ENCODE assay signal across 10 cellular contexts in genomic region chr11:133821776-133822175, GRCh38. TPM values are rescaled to one million over a fixed set of nuclear protein-coding genes. Genes with fewer than 3 reads are reported as not detected.
DNase-seq lines count a peak whose midpoint lies in the region; ATAC-seq, FAIRE-seq and TF ChIP-seq lines count a peak whose summit lies in the region.
"Had no signal": no experiment of that assay in that cellular context is flagged by ENCODE, and none has a peak within 500 bp of the region (broad histone marks: within the 10 kb centered on the region; RNA-seq: fewer than 3 reads in every experiment).

No MANE protein-coding gene starts in this region.

- no peak overlapping the region for H3K27ac Mint-ChIP-seq in GM23338
- H3K27ac Mint-ChIP-seq in activated CD8-positive, alpha-beta T cell treated with anti-CD3 and anti-CD28 coated beads for 36 hours: no peak overlapping the region

- H3K27ac ChIP-seq in GM23338 (ENCODE audit: low read depth): no peak overlapping the region
- H3K27ac ChIP-seq in thyroid gland: no peak overlapping the region
- H3K27ac ChIP-seq: BLaER1 treated with 17β-estradiol and CSF1 and Interleukin-3, amounts not matched to agents 10 nM and 100 nM had no signal

- 31 to 33% methylated on average over 8 of the region's 8 CpGs for WGBS in thyroid gland, 2 donors

- no peaks in the 10 kb centered on the region; the same call in 2 of the 3 replicates for H3K36me3 Mint-ChIP-seq in GM23338 (ENCODE audit: low read depth)
- H3K36me3 Mint-ChIP-seq in activated CD8-positive, alpha-beta T cell treated with anti-CD3 and anti-CD28 coated beads for 36 hours (ENCODE audit: low read depth): no peaks in the 10 kb centered on the region

- H3K27me3 ChIP-seq in GM23338 (ENCODE audit: insufficient read depth) (no peaks in the 10 kb centered on the region), thyroid gland (no peaks in the 10 kb centered on the region)
- H3K27me3 ChIP-seq: BLaER1 treated with 17β-estradiol and CSF1 and Interleukin-3, amounts not matched to agents 10 nM and 100 nM had no signal

- no peak overlapping the region for H3K4me3 Mint-ChIP-seq in GM23338
- no peak overlapping the region for H3K4me3 Mint-ChIP-seq in activated CD8-positive, alpha-beta T cell treated with anti-CD3 and anti-CD28 coated beads for 36 hours

- no peaks in the 10 kb centered on the region for H4K20me1 ChIP-seq in GM23338 (replicated peaks; ENCODE audit: insufficient read depth)
- H4K20me1 ChIP-seq: BLaER1 treated with 17β-estradiol and CSF1 and Interleukin-3, amounts not matched to agents 10 nM and 100 nM had no signal

- POLR2A ChIA-PET in activated CD8-positive, alpha-beta T cell treated with anti-CD3 and anti-CD28 coated beads for 36 hours (lab: Charles Lee): no interaction called here

- ATAC-seq in GM23338: peak; percentile 98
- no peak for ATAC-seq in activated CD8-positive, alpha-beta T cell treated with anti-CD3 and anti-CD28 coated beads for 36 hours

- CTCF ChIA-PET in activated CD8-positive, alpha-beta T cell treated with anti-CD3 and anti-CD28 coated beads for 36 hours (lab: Charles Lee): interaction anchor here (0.6 to 1.9 kb wide), 10 partner anchors 9 to 739 kb away, joined by 3 to 9 read pairs (median 4); no protein-coding TSS in a partner anchor

- H3K36me3 ChIP-seq in GM23338 (ENCODE audit: insufficient read depth): no peaks in the 10 kb centered on the region
- H3K36me3 ChIP-seq in thyroid gland: no peaks in the 10 kb centered on the region
- H3K36me3 ChIP-seq: BLaER1 treated with 17β-estradiol and CSF1 and Interleukin-3, amounts not matched to agents 10 nM and 100 nM had no signal

- no peaks in the 10 kb centered on the region for H3K9me3 Mint-ChIP-seq in GM23338
- H3K9me3 Mint-ChIP-seq in activated CD8-positive, alpha-beta T cell treated with anti-CD3 and anti-CD28 coated beads for 36 hours: no peaks in the 10 kb centered on the region

- H3F3A ChIP-seq in GM23338 (replicated peaks; ENCODE audit: low read depth): no peaks in the 10 kb centered on the region

- no peak overlapping the region for H3K4me2 ChIP-seq in GM23338
- H3K4me2 ChIP-seq: BLaER1 treated with 17β-estradiol and CSF1 and Interleukin-3, amounts not matched to agents 10 nM and 100 nM had no signal

- H3K9me3 ChIP-seq in thyroid gland: no peaks in the 10 kb centered on the region
- H3K9me3 ChIP-seq: BLaER1 treated with 17β-estradiol and CSF1 and Interleukin-3, amounts not matched to agents 10 nM and 100 nM had no signal

- intact Hi-C loops in activated CD8-positive, alpha-beta T cell treated with anti-CD3 and anti-CD28 coated beads for 36 hours (cut with micrococcal nuclease): no loop called here
- intact Hi-C loops in thyroid gland (cut with DNase I): no loop called here

- no peaks in the 10 kb centered on the region for H3K79me2 ChIP-seq in GM23338 (replicated peaks; ENCODE audit: insufficient read depth)

- DNase-seq in NCI-H2171 treated with DMSO at 0.1 percent for 48 hours (lab: John Stamatoyannopoulos, UW): peak; percentile 10
- no peak for DNase-seq in NCI-H2171 (lab: John Stamatoyannopoulos, UW)
- DNase-seq in GM23338 (ENCODE audit: low spot score): peak; percentile 93
- DNase-seq in NCI-H1092 (lab: John Stamatoyannopoulos, UW): peak; percentile 64
- peak; percentile 63 for DNase-seq in activated CD8-positive, alpha-beta T cell treated with anti-CD3 and anti-CD28 coated beads for 36 hours
- DNase-seq in hippocampal formation (lab: John Stamatoyannopoulos, UW): peak; percentile 44 to 47
- DNase-seq in thyroid gland: peak; percentile 22
- DNase-seq in RCC 7860 (ENCODE audit: low spot score): no peak

- no peaks in the 10 kb centered on the region for H3K9me2 ChIP-seq in GM23338 (ENCODE audit: insufficient read depth)

- 0 out of 3 replicates have a peak, but pooled peaks cover 2% of the 10 kb centered on the region for H3K4me1 Mint-ChIP-seq in GM23338
- H3K4me1 Mint-ChIP-seq in activated CD8-positive, alpha-beta T cell treated with anti-CD3 and anti-CD28 coated beads for 36 hours (ENCODE audit: low read depth): no peaks in the 10 kb centered on the region

- FAIRE-seq in RCC 7860 (lab: Jason Lieb, UNC): no peak

- no peak for TF ChIP-seq POLR2A in thyroid gland (IDR thresholded peaks at IDR 0.05)

- H3K4me1 ChIP-seq in GM23338 (ENCODE audit: insufficient read depth) (no peaks in the 10 kb centered on the region), thyroid gland (no peaks in the 10 kb centered on the region)

- H3K4me3 ChIP-seq in GM23338 (no peak overlapping the region), thyroid gland (replicated peaks in 1 of 3) (no peak overlapping the region)
- H3K4me3 ChIP-seq: BLaER1 treated with 17β-estradiol and CSF1 and Interleukin-3, amounts not matched to agents 10 nM and 100 nM had no signal

- peak; percentile 90 to 97 for TF ChIP-seq CTCF in GM23338 (conservative IDR thresholded peaks at IDR 0.05; ENCODE audit: low read depth in 2 of 2)
- peak; percentile 60 for TF ChIP-seq CTCF in activated CD8-positive, alpha-beta T cell treated with anti-CD3 and anti-CD28 coated beads for 36 hours (IDR thresholded peaks at IDR 0.05)
- peak in 2 of 6 experiments; percentile 10 to 43 for TF ChIP-seq CTCF in thyroid gland (IDR thresholded peaks at IDR 0.05)

- peak overlapping the region; percentile 28; the same call in 1 of the 2 replicates for H2AFZ ChIP-seq in GM23338

- H3K27me3 Mint-ChIP-seq in GM23338 (ENCODE audit: insufficient read depth, low read depth, poor library complexity): no peaks in the 10 kb centered on the region
- H3K27me3 Mint-ChIP-seq in activated CD8-positive, alpha-beta T cell treated with anti-CD3 and anti-CD28 coated beads for 36 hours: no peaks in the 10 kb centered on the region

TF ChIP-seq in GM23338, 12 proteins besides CTCF, POLR2A, EP300 and RAD21 (continues in another document):
- TF ChIP-seq ZNF462 (CRISPR knock-in tag; IDR thresholded peaks at IDR 0.05): peak; percentile 50; the same call in 1 of the 2 replicates

RNA-seq across cellular contexts. Expression of gene SPATA19, which starts 23.5 kb away (rescaled TPM):
- not detected in 2 replicates for total RNA-seq in GM23338 (2014; rRNA removed; shearing (Covaris generic))
- polyA plus RNA-seq in GM23338 (2016; fragmentation: Nextera tagmentation; extraction: Ambion mirVana): not detected in 2 replicates
- total RNA-seq in activated CD8-positive, alpha-beta T cell treated with anti-CD3 and anti-CD28 coated beads for 36 hours: not detected
- under 1 TPM in 1 of 4 donors, not detected in 3; 0.94 TPM for total RNA-seq in thyroid gland
- total RNA-seq: skeletal muscle tissue had no signal

Comparison
In these comparisons a context has a peak if more than half of its experiments do, and no peak if none do; other contexts are left out.
1. DNase-seq: peak in NCI-H2171 treated with DMSO at 0.1 percent for 48 hours (single experiment), GM23338 (single experiment), NCI-H1092 (single experiment), activated CD8-positive, alpha-beta T cell treated with anti-CD3 and anti-CD28 coated beads for 36 hours (single experiment), hippocampal formation (2 of 2) and thyroid gland (2 of 2); none in NCI-H2171 (single experiment) and RCC 7860 (single experiment).